Comparison of ENCODE assay signal across 12 cellular contexts in the genomic region with DNA sequence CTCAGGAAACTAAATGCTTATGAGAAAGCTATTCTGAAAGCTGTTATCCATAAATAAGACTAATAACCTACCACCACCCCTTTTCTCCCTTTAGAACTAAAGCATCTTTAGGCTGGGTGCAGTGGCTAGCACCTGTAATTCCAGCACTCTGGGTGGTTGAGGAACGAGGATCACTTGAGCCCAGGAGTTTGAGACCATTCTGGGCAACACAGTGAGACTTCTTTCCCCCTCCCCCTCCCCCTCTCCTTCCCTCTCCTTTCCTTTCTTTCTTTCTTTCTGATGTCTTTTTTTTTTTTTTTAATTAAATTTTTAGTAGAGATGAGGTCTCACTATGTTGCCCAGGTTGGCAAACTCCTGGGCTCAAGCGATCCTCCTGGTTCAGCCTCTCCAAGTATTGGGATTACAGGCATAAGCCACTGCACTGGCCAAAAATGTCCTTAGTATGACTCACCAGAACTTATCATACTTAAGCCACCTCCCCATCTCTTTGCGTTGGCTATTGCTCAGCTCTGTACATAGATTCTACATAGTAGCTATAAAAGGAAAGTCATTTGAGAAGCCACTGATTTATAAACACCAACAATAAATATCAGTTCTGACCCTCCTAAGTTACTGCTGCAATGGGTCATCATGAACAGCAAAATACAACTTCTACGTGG. TPM values are rescaled to one million over a fixed set of nuclear protein-coding genes. Genes with fewer than 3 reads are reported as not detected.
DNase-seq lines count a peak whose midpoint lies in the region; ATAC-seq lines count a peak whose summit lies in the region.
"Had no signal": no experiment of that assay in that cellular context is flagged by ENCODE, and none has a peak within 500 bp of the region (broad histone marks: within the 10 kb centered on the region; RNA-seq: fewer than 3 reads in every experiment).

No MANE protein-coding gene starts in this region.

- DNase-seq in AG08395 (ENCODE audit: low spot score) = peak; percentile 48
- peak; percentile 87 for DNase-seq in HS-27A (ENCODE audit: low read depth)
- DNase-seq in amniotic epithelial cell (ENCODE audit: low read depth) = peak; percentile 83
- DNase-seq in kidney tubule cell (ENCODE audit: low spot score) = peak; percentile 39
- no peak for DNase-seq in occipital lobe (lab: John Stamatoyannopoulos, UW)
- no peak for DNase-seq in T-helper 9 cell
- DNase-seq in stimulated activated naive CD4-positive, alpha-beta T cell (lab: John Stamatoyannopoulos, UW) = no peak
- DNase-seq: aorta had no signal

- ATAC-seq in HG03280 (IDR thresholded peaks at IDR 0.05; ENCODE audit: unreplicated experiment) = no peak
- ATAC-seq: activated CD4-positive, CD25-positive, alpha-beta regulatory T cell treated with anti-CD3 and anti-CD28 coated beads, Interleukin-2, amount 50 U/mL, for 24 hours had no signal

RNA-seq across cellular contexts. Expression of a gene that starts 54.8 kb away (rescaled TPM):
- not detected for total RNA-seq in occipital lobe
- total RNA-seq: kidney epithelial cell, temporal lobe had no signal

Comparison
In these comparisons a context has a peak if more than half of its experiments do, and no peak if none do; other contexts are left out.
1. DNase-seq: peak in AG08395 (single experiment), HS-27A (single experiment), amniotic epithelial cell (single experiment) and kidney tubule cell (single experiment); none in occipital lobe (single experiment), T-helper 9 cell (single experiment) and stimulated activated naive CD4-positive, alpha-beta T cell (0 of 6).